Comparison of ENCODE assay signal across 8 cellular contexts in genomic region chrX:21374163-21374993, GRCh38. TPM values are rescaled to one million over a fixed set of nuclear protein-coding genes. Genes with fewer than 3 reads are reported as not detected.
DNase-seq lines count a peak whose midpoint lies in the region; ATAC-seq and FAIRE-seq lines count a peak whose summit lies in the region.

TSS of gene CNKSR2 (plus strand) at chrX:21374418. CDS start at chrX:21374898, 480 bp downstream.

- H3K36me3 ChIP-seq in small intestine (ENCODE audit: control insufficient read depth in 2 of 2, insufficient read depth in 2 of 2, low read length in 2 of 2), result no peaks in the 10 kb centered on the region

- H3K4me3 ChIP-seq in iPS-11a (ENCODE audit: low read depth, low read length) (peak within 1 kb of the TSS; percentile 54), small intestine (ENCODE audit: low read depth in 1 of 2, low read length in 2 of 2) (peak within 1 kb of the TSS; percentile 36 to 58)

- peak; percentile 75 for ATAC-seq in GM21526 (IDR thresholded peaks at IDR 0.05; ENCODE audit: low FRiP score, unreplicated experiment)

- no peaks in the 10 kb centered on the region for H3K9me3 ChIP-seq in small intestine (ENCODE audit: control insufficient read depth, low read depth)

- H3K27ac ChIP-seq in small intestine (ENCODE audit: low read depth in 1 of 2, low read length in 1 of 2), result no peak within 1 kb of the TSS

- DNase-seq in DMS153 (lab: John Stamatoyannopoulos, UW) (peak; percentile 22), KBM-7 (peak; percentile 87), SKM-1 (lab: John Stamatoyannopoulos, UW; ENCODE audit: unreplicated experiment) (peak; percentile 6), small intestine (peak; percentile 0), AG20443 (ENCODE audit: low spot score) (no peak)
- DNase-seq in activated naive CD8-positive, alpha-beta T cell treated with anti-CD3 and anti-CD28 coated beads, Interleukin-2, amount 50 U/mL, for 16 hours (ENCODE audit: low read depth, low spot score), result peak; percentile 35

- H3K27me3 ChIP-seq in small intestine (ENCODE audit: control insufficient read depth in 2 of 2, insufficient read depth in 2 of 2, low read length in 2 of 2), result peaks cover 3 to 4% of the 10 kb centered on the region in 2 donors

- 1 to 56% (median 15%) methylated on average over 26 to 94 of the region's 94 CpGs for WGBS in small intestine, 3 donors

- FAIRE-seq in small intestine (lab: Jason Lieb, UNC), result no peak

- no peaks in the 10 kb centered on the region for H3K4me1 ChIP-seq in small intestine (ENCODE audit: control insufficient read depth in 2 of 2, insufficient read depth in 1 of 2, low read depth in 1 of 2, low read length in 1 of 2)

- in situ Hi-C loops in KBM-7 (cut with MboI; ENCODE audit: low pct_unique_long_range_greater_than_20kb, low sequenced_read_pairs), result no loop called here

RNA-seq across cellular contexts. Expression of gene CNKSR2, which starts in this region (rescaled TPM):
- under 1 TPM in 2 of 3 donors, not detected in 1; under 0.01 to 0.25 TPM for polyA plus RNA-seq in small intestine

Comparison
In these comparisons a context has a peak if more than half of its experiments do, and no peak if none do; other contexts are left out.
1. Peak in DNase-seq and H3K4me3 ChIP-seq in small intestine; RNA of the gene not detected or under 1 TPM.